In the genomic region with DNA sequence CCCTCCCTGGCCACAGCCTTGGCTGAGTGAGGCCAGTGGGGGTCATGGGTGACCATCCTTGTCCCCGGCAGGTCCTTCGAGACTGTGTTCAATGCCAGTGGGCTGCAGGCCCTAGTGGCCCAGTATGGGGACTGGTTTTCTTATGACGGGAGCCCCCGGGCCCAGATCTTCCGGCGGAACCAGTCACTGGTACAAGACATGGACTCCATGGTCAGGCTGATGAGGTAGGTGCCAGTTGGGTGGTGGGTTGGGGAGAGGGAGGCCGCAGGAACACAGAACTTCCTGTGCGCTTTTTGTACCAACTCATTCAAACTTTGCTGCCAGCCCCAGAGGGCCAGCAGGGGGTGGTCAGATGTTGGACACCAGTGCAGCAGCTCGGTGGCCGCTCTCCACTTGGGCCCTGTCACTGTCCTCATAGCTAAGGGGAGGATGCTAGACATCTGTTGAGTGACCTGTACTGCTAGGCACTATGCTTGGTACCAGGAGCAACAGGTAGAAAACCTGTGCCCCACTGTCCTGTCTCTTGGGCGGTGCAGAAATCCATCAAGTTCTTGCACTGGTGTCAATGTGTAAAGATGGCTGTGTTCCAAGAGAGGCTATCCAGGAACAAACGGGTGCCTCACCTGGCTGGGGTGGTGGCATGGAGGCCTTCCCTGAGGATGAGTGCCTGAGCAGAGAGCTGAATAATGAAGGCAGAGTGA, we compare ENCODE assay signal across 25 cellular contexts. TPM values are rescaled to one million over a fixed set of nuclear protein-coding genes. Genes with fewer than 3 reads are reported as not detected.
DNase-seq lines count a peak whose midpoint lies in the region; ATAC-seq, FAIRE-seq and TF ChIP-seq lines count a peak whose summit lies in the region.
"Had no signal": no experiment of that assay in that cellular context is flagged by ENCODE, and none has a peak within 500 bp of the region (broad histone marks: within the 10 kb centered on the region; RNA-seq: fewer than 3 reads in every experiment).

No MANE protein-coding gene starts in this region.

- POLR2A ChIA-PET in GM10248 (lab: Yijun Ruan, JAX) (no interaction called here), HEK293 (lab: Yijun Ruan, JAX) (no interaction called here)

- no peaks in the 10 kb centered on the region for H3K4me1 ChIP-seq in HEK293 (ENCODE audit: control insufficient read depth, insufficient read depth, low read length)
- H3K4me1 ChIP-seq: A549, BE2C, BLaER1 had no signal

- TF ChIP-seq POLR2A in GM18505 (IDR thresholded peaks at IDR 0.05; ENCODE audit: borderline replicate concordance, extremely low read depth, insufficient read depth, insufficient read length) = no peak
- no peak for TF ChIP-seq POLR2A in H54 (IDR thresholded peaks at IDR 0.05; ENCODE audit: low read depth, low read length)

- H3K36me3 Mint-ChIP-seq in neural crest cell (ENCODE audit: low read depth) = peaks cover 7% of the 10 kb centered on the region

- no peak overlapping the region for H3K4me3 Mint-ChIP-seq in neural crest cell
- H3K4me3 Mint-ChIP-seq: CD14-positive monocyte; CD4-positive, alpha-beta memory T cell; CD4-positive, CD25-positive, alpha-beta regulatory T cell; CD8-positive, alpha-beta memory T cell had no signal

- H3K4me1 Mint-ChIP-seq in neural crest cell = no peaks in the 10 kb centered on the region
- H3K4me1 Mint-ChIP-seq: CD14-positive monocyte; CD4-positive, alpha-beta memory T cell; CD4-positive, CD25-positive, alpha-beta regulatory T cell; CD8-positive, alpha-beta memory T cell had no signal

- H3K27me3 Mint-ChIP-seq in neural crest cell (ENCODE audit: low read depth) = no peaks in the 10 kb centered on the region
- H3K27me3 Mint-ChIP-seq: CD4-positive, alpha-beta memory T cell; CD4-positive, CD25-positive, alpha-beta regulatory T cell; CD8-positive, alpha-beta memory T cell had no signal

- H3K4me3 ChIP-seq in HEK293 (ENCODE audit: low read depth, low read length) = no peak overlapping the region
- H3K4me3 ChIP-seq: A549, BLaER1, GM12878 had no signal

- no peaks in the 10 kb centered on the region for H3K9me3 ChIP-seq in HEK293 (ENCODE audit: control insufficient read depth, insufficient read depth, low read depth, low read length)
- H3K9me3 ChIP-seq: A549, BE2C, BLaER1 had no signal

- CTCF ChIA-PET in GM10248 (lab: Yijun Ruan, JAX) = interaction anchor here (0.8 kb wide), 1 partner anchor 18 kb away, joined by 3 read pairs; no protein-coding TSS in a partner anchor
- CTCF ChIA-PET in HEK293 (lab: Yijun Ruan, JAX) = interaction anchor here (0.6 kb wide), 1 partner anchor 66 kb away, joined by 3 read pairs; no protein-coding TSS in a partner anchor

- TF ChIP-seq CTCF in GM10248 (IDR thresholded peaks at IDR 0.05; ENCODE audit: control extremely low read depth, extremely low read depth, low read depth, missing control alignments) (no peak), HEK293 (tag by site-specific recombination; IDR thresholded peaks at IDR 0.05) (no peak), neural crest cell (conservative IDR thresholded peaks at IDR 0.05) (no peak), GM13977 (IDR thresholded peaks at IDR 0.05; ENCODE audit: extremely low read depth, insufficient read depth, missing control alignments) (no peak)

- no peak for FAIRE-seq in H54 (lab: Jason Lieb, UNC)
- FAIRE-seq: A549, D721Med, G401.6, GM12878, GM12892 had no signal

- DNase-seq in AG20443 (ENCODE audit: low spot score) = peak; percentile 10
- DNase-seq in GM10248 (ENCODE audit: extremely low spot score) = peak; percentile 16
- no peak for DNase-seq in neural crest cell (ENCODE audit: low read depth, low spot score)
- DNase-seq in H54 (ENCODE audit: insufficient read length, low spot score) = no peak
- DNase-seq in GM13977 (ENCODE audit: low spot score) = no peak
- DNase-seq in SKM-1 treated with dmso at 0.1 percent for 144 hours (lab: John Stamatoyannopoulos, UW; ENCODE audit: unreplicated experiment) = no peak
- DNase-seq: BE2C; C1 segment of cervical spinal cord; CD4-positive, alpha-beta memory T cell; CD4-positive, CD25-positive, alpha-beta regulatory T cell; CD8-positive, alpha-beta memory T cell; COR-L47; DMS79 treated with DMSO at 0.1 percent for 48 hours; GF-D8 had no signal

- H3K36me3 ChIP-seq in HEK293 (ENCODE audit: control insufficient read depth in 2 of 2, insufficient read depth in 1 of 2, low read length in 2 of 2) = peaks cover 7 to 55% of the 10 kb centered on the region in 2 experiments; a peak in 2 of 3 replicates

- in situ Hi-C loops in GM13977 (cut with MboI; ENCODE audit: low pct_unique_long_range_greater_than_20kb, low sequenced_read_pairs, unreplicated experiment) = no loop called here

- H3K27ac Mint-ChIP-seq in neural crest cell (ENCODE audit: unreplicated experiment) = peak overlapping the region; percentile 19
- H3K27ac Mint-ChIP-seq: CD4-positive, alpha-beta memory T cell had no signal

- ATAC-seq in GM18505 (IDR thresholded peaks at IDR 0.05; ENCODE audit: unreplicated experiment) = no peak
- ATAC-seq: A549, GM12878 had no signal

- H3K9me3 Mint-ChIP-seq in neural crest cell = no peaks in the 10 kb centered on the region
- H3K9me3 Mint-ChIP-seq: CD14-positive monocyte; CD4-positive, alpha-beta memory T cell; CD4-positive, CD25-positive, alpha-beta regulatory T cell; CD8-positive, alpha-beta memory T cell had no signal

- H3K27ac ChIP-seq in HEK293 (ENCODE audit: extremely low read depth, low read depth, low read length) = no peak overlapping the region
- H3K27ac ChIP-seq: 22Rv1, A549, BLaER1 had no signal

TF ChIP-seq in HEK293, 187 proteins besides CTCF, POLR2A, EP300 and RAD21:
- TF ChIP-seq, protein P1, sequence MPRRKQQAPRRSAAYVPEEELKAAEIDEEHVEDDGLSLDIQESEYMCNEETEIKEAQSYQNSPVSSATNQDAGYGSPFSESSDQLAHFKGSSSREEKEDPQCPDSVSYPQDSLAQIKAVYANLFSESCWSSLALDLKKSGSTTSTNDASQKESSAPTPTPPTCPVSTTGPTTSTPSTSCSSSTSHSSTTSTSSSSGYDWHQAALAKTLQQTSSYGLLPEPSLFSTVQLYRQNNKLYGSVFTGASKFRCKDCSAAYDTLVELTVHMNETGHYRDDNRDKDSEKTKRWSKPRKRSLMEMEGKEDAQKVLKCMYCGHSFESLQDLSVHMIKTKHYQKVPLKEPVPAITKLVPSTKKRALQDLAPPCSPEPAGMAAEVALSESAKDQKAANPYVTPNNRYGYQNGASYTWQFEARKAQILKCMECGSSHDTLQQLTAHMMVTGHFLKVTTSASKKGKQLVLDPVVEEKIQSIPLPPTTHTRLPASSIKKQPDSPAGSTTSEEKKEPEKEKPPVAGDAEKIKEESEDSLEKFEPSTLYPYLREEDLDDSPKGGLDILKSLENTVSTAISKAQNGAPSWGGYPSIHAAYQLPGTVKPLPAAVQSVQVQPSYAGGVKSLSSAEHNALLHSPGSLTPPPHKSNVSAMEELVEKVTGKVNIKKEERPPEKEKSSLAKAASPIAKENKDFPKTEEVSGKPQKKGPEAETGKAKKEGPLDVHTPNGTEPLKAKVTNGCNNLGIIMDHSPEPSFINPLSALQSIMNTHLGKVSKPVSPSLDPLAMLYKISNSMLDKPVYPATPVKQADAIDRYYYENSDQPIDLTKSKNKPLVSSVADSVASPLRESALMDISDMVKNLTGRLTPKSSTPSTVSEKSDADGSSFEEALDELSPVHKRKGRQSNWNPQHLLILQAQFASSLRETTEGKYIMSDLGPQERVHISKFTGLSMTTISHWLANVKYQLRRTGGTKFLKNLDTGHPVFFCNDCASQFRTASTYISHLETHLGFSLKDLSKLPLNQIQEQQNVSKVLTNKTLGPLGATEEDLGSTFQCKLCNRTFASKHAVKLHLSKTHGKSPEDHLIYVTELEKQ (tag by site-specific recombination; IDR thresholded peaks at IDR 0.05; ENCODE audit: borderline replicate concordance) = no peak
- no peak for TF ChIP-seq HOXD13 (CRISPR knock-in tag; IDR thresholded peaks at IDR 0.05; ENCODE audit: borderline replicate concordance)
- peak; percentile 97 for TF ChIP-seq SCRT1 (tag by site-specific recombination; IDR thresholded peaks at IDR 0.05; ENCODE audit: borderline replicate concordance)
- no peak for TF ChIP-seq ZNF169 (tag by site-specific recombination; IDR thresholded peaks at IDR 0.05)
- peak; percentile 91 for TF ChIP-seq SCRT2 (tag by site-specific recombination; IDR thresholded peaks at IDR 0.05)
- TF ChIP-seq, protein P2, sequence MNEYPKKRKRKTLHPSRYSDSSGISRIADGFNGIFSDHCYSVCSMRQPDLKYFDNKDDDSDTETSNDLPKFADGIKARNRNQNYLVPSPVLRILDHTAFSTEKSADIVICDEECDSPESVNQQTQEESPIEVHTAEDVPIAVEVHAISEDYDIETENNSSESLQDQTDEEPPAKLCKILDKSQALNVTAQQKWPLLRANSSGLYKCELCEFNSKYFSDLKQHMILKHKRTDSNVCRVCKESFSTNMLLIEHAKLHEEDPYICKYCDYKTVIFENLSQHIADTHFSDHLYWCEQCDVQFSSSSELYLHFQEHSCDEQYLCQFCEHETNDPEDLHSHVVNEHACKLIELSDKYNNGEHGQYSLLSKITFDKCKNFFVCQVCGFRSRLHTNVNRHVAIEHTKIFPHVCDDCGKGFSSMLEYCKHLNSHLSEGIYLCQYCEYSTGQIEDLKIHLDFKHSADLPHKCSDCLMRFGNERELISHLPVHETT (tag by site-specific recombination; IDR thresholded peaks at IDR 0.05) = no peak

RNA-seq across cellular contexts. Expression of a gene that starts 16.7 kb away (rescaled TPM):
- total RNA-seq in neural crest cell = not detected in 2 replicates
- total RNA-seq: A172; CD4-positive, CD25-positive, alpha-beta regulatory T cell had no signal

RNA-seq across cellular contexts. Expression of a gene that starts 28.6 kb away (rescaled TPM):
- 33.4 and 36.6 TPM in 2 replicates for total RNA-seq in neural crest cell

RNA-seq across cellular contexts. Expression of a gene that starts 35.2 kb away (rescaled TPM):
- 1.5 and 3.3 TPM in 2 replicates for total RNA-seq in neural crest cell
- total RNA-seq: CD4-positive, CD25-positive, alpha-beta regulatory T cell had no signal

RNA-seq across cellular contexts. Expression of a gene that starts 52.1 kb away (rescaled TPM):
- 7.1 and 7.3 TPM in 2 replicates for total RNA-seq in neural crest cell

Comparison
In these comparisons a context has a peak if more than half of its experiments do, and no peak if none do; other contexts are left out.
1. DNase-seq: peak in AG20443 (single experiment) and GM10248 (single experiment); none in neural crest cell (single experiment), H54 (single experiment), GM13977 (single experiment) and SKM-1 treated with dmso at 0.1 percent for 144 hours (single experiment).